24 cellular contexts compared by ENCODE assay signal in the genomic region with DNA sequence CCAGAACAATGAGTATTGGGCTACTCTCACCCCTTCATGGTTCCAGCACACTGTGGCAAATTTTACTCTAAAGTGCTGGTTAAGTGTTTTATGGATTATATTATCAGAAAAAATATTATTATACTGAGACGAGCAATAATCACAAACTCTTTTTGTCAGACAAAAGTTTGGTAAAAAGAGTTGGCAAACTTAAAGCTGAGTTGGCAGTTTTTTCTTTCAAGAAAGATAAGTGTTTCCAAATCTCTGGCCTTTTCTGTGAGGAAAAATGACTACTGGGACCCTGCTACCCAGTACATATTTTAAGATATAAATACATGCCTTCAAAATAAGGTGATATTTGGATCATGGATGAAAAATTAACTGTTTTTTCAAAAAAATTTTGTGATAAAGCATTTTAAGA.
DNase-seq lines count a peak whose midpoint lies in the region; ATAC-seq, FAIRE-seq and TF ChIP-seq lines count a peak whose summit lies in the region.
"Had no signal": no experiment of that assay in that cellular context is flagged by ENCODE, and none has a peak within 500 bp of the region (broad histone marks: within the 10 kb centered on the region; RNA-seq: fewer than 3 reads in every experiment).

No MANE protein-coding gene starts in this region.

- H3K9me1 ChIP-seq in K562 (ENCODE audit: control insufficient read depth, insufficient read depth, low read length): no peaks in the 10 kb centered on the region

- no peak overlapping the region for H3K4me3 ChIP-seq in HepG2 (replicated peaks in 1 of 3; ENCODE audit: insufficient read depth in 1 of 3, low read depth in 2 of 3, low read length in 3 of 3)
- H3K4me3 ChIP-seq in right lobe of liver: no peak overlapping the region
- H3K4me3 ChIP-seq in K562: no peak overlapping the region
- H3K4me3 ChIP-seq: BLaER1, GM12878 had no signal

- no peaks in the 10 kb centered on the region for H4K20me1 ChIP-seq in HepG2 (ENCODE audit: insufficient read depth, low read length)
- H4K20me1 ChIP-seq in K562 (replicated peaks; ENCODE audit: control insufficient read depth, insufficient read depth, low read length): no peaks in the 10 kb centered on the region
- H4K20me1 ChIP-seq: BLaER1 had no signal

- no peak for FAIRE-seq in HepG2 (lab: Jason Lieb, UNC)
- FAIRE-seq in K562 (lab: Jason Lieb, UNC): no peak
- FAIRE-seq: GM12878, GM12892, GM18507 had no signal

- TF ChIP-seq POLR2A in HepG2 (IDR thresholded peaks at IDR 0.05; ENCODE audit: insufficient read depth in 1 of 2, low read depth in 2 of 2, low read length in 2 of 2) (no peak), right lobe of liver (IDR thresholded peaks at IDR 0.05) (no peak), K562 (conservative IDR thresholded peaks at IDR 0.05) (no peak)

- H3K4me1 ChIP-seq in HepG2 (ENCODE audit: insufficient read depth, low read length) (no peaks in the 10 kb centered on the region), right lobe of liver (no peaks in the 10 kb centered on the region), K562 (replicated peaks in 1 of 2; ENCODE audit: control insufficient read depth in 2 of 2, insufficient read depth in 2 of 2, low read length in 2 of 2) (no peaks in the 10 kb centered on the region)
- H3K4me1 ChIP-seq: BE2C, BLaER1 had no signal

- H2AFZ ChIP-seq in HepG2 (ENCODE audit: low read length) (no peak overlapping the region), K562 (ENCODE audit: low read depth, low read length) (no peak overlapping the region)

- in situ Hi-C loops in HepG2 (cut with HindIII; ENCODE audit: extremely low pct_ligation_motif_present, low pct_unique_long_range_greater_than_20kb) (no loop called here), K562 (cut with MboI) (no loop called here)

- no peaks in the 10 kb centered on the region for H3K79me2 ChIP-seq in HepG2 (ENCODE audit: insufficient read depth, low read length)
- no peaks in the 10 kb centered on the region for H3K79me2 ChIP-seq in K562 (ENCODE audit: control insufficient read depth, insufficient read depth, low read length)

- BruUV-seq in HepG2 (replicated peaks; lab: Mats Ljungman, UMichigan) (no TSS peak), K562 (replicated peaks; lab: Mats Ljungman, UMichigan) (no TSS peak)

- H3K36me3 ChIP-seq in HepG2 (replicated peaks in 1 of 2; ENCODE audit: control insufficient read depth in 1 of 2, insufficient read depth in 2 of 2, low read length in 2 of 2) (no peaks in the 10 kb centered on the region), right lobe of liver (no peaks in the 10 kb centered on the region), K562 (ENCODE audit: control insufficient read depth, insufficient read depth, low read length) (no peaks in the 10 kb centered on the region)
- H3K36me3 ChIP-seq: BE2C, BLaER1 had no signal

- intact Hi-C loops in HepG2 (cut with micrococcal nuclease; ENCODE audit: unreplicated experiment) (no loop called here), right lobe of liver (cut with DNase I) (no loop called here), K562 (cut with micrococcal nuclease) (no loop called here)

- ATAC-seq in HepG2 (no peak), right lobe of liver (no peak), K562 (no peak), HG02678 (IDR thresholded peaks at IDR 0.05; ENCODE audit: unreplicated experiment) (no peak)
- ATAC-seq: GM12878 had no signal

- H3K27me3 ChIP-seq in HepG2 (ENCODE audit: control insufficient read depth in 1 of 2, insufficient read depth in 2 of 2, low read length in 2 of 2): no peaks in the 10 kb centered on the region
- H3K27me3 ChIP-seq in right lobe of liver: no peaks in the 10 kb centered on the region
- H3K27me3 ChIP-seq in K562 (ENCODE audit: control insufficient read depth in 2 of 2, insufficient read depth in 2 of 2, low read length in 2 of 2): no peaks in the 10 kb centered on the region
- H3K27me3 ChIP-seq: BE2C, BLaER1 had no signal

- H3K9ac ChIP-seq in HepG2 (ENCODE audit: insufficient read depth, low read depth, low read length): no peak overlapping the region
- no peak overlapping the region for H3K9ac ChIP-seq in K562 (ENCODE audit: insufficient read depth in 1 of 2, low read depth in 2 of 2, low read length in 2 of 2)
- H3K9ac ChIP-seq: BLaER1 had no signal

- WGBS in HepG2 (ENCODE audit: low lambda C conversion rate): 0% methylated on average over 1 of the region's 1 CpG
- 81% methylated on average over 1 of the region's 1 CpG for WGBS in right lobe of liver (ENCODE audit: insufficient coverage, low coverage, low lambda C conversion rate, missing lambda C conversion rate)
- WGBS in K562 (ENCODE audit: insufficient coverage, low coverage, missing lambda C conversion rate): 0% methylated on average over 1 of the region's 1 CpG

- no peak for TF ChIP-seq EP300 in HepG2 (IDR thresholded peaks at IDR 0.05; ENCODE audit: low read depth in 2 of 2, low read length in 2 of 2)
- no peak for TF ChIP-seq EP300 in HepG2 (CRISPR knock-in tag; IDR thresholded peaks at IDR 0.05; ENCODE audit: borderline replicate concordance)
- no peak for TF ChIP-seq EP300 in K562 (IDR thresholded peaks at IDR 0.05; ENCODE audit: low read length)

- CTCF ChIA-PET in HepG2 (lab: Yijun Ruan, JAX; ENCODE audit: low intra/inter-chr PET ratio, low total read pairs) (no interaction called here), K562 (lab: Yijun Ruan, JAX; ENCODE audit: low intra/inter-chr PET ratio) (no interaction called here)

- no peak overlapping the region for H3K27ac ChIP-seq in HepG2 (ENCODE audit: extremely low read length, insufficient read depth, low read length)
- H3K27ac ChIP-seq in right lobe of liver: no peak overlapping the region
- no peak overlapping the region for H3K27ac ChIP-seq in K562 (ENCODE audit: extremely low read depth, low read depth, low read length)
- H3K27ac ChIP-seq: 22Rv1, BLaER1 had no signal

- POLR2A ChIA-PET in HepG2 (lab: Yijun Ruan, JAX) (no interaction called here), K562 (lab: Yijun Ruan, JAX) (no interaction called here)

- H3K9me3 ChIP-seq in HepG2 (ENCODE audit: low read length) (no peaks in the 10 kb centered on the region), right lobe of liver (no peaks in the 10 kb centered on the region), K562 (replicated peaks; ENCODE audit: control insufficient read depth, insufficient read depth, low read depth, low read length) (no peaks in the 10 kb centered on the region; the same call in 1 of the 2 replicates)
- H3K9me3 ChIP-seq: BE2C, BLaER1 had no signal

- TF ChIP-seq RAD21 in HepG2 (CRISPR knock-in tag; IDR thresholded peaks at IDR 0.05): no peak
- TF ChIP-seq RAD21 in K562 (CRISPR knock-in tag; conservative IDR thresholded peaks at IDR 0.05 in 1 of 2, IDR thresholded peaks at IDR 0.05 in 1 of 2): no peak

- H3K4me2 ChIP-seq in HepG2 (ENCODE audit: low read depth, low read length) (no peak overlapping the region), K562 (ENCODE audit: insufficient read depth, low read length) (no peak overlapping the region)
- H3K4me2 ChIP-seq: BLaER1 had no signal

- TF ChIP-seq CTCF in HepG2 (CRISPR knock-in tag; IDR thresholded peaks at IDR 0.05) (no peak), right lobe of liver (IDR thresholded peaks at IDR 0.05) (no peak), K562 (IDR thresholded peaks at IDR 0.05 in 2 of 3, conservative IDR thresholded peaks at IDR 0.05 in 1 of 3; ENCODE audit: insufficient read depth in 2 of 3, low read depth in 1 of 3, low read length in 3 of 3) (no peak)

- DNase-seq in HepG2 (ENCODE audit: low spot score) (no peak), right lobe of liver (no peak), K562 (ENCODE audit: extremely low read depth in 1 of 4, low spot score in 3 of 4) (no peak), NCI-H187 treated with DMSO at 0.1 percent for 48 hours (lab: John Stamatoyannopoulos, UW) (no peak)
- DNase-seq: ACHN; BE2C; C1 segment of cervical spinal cord; CD4-positive, alpha-beta memory T cell; CD4-positive, CD25-positive, alpha-beta regulatory T cell; CD8-positive, alpha-beta memory T cell; COR-L47; DMS 273 treated with DMSO at 0.1 percent for 48 hours; DMS153; DMS53; DMS79; DND-41; EL; GDM1 had no signal

TF ChIP-seq in HepG2, 621 proteins besides CTCF, POLR2A, EP300 and RAD21:
- TF ChIP-seq MAFF (IDR thresholded peaks at IDR 0.05; ENCODE audit: low read depth, low read length) (peak; percentile 91), ZNF24 (IDR thresholded peaks at IDR 0.05) (no peak), MAFK (conservative IDR thresholded peaks at IDR 0.05 in 1 of 2, IDR thresholded peaks at IDR 0.05 in 1 of 2; ENCODE audit: low read length in 2 of 2) (peak; percentile 86 to 96)

TF ChIP-seq in K562, 482 proteins besides CTCF, POLR2A, EP300 and RAD21 (continues in another document):
- TF ChIP-seq MBD2 (IDR thresholded peaks at IDR 0.05; ENCODE audit: borderline replicate concordance, low read depth) (no peak), MAFK (IDR thresholded peaks at IDR 0.05; ENCODE audit: low read length) (peak; percentile 80), ZNF551 (CRISPR knock-in tag; IDR thresholded peaks at IDR 0.05) (no peak), RFX7 (CRISPR knock-in tag; IDR thresholded peaks at IDR 0.05) (no peak), RFX1 (IDR thresholded peaks at IDR 0.05) (no peak), FOXJ2 (tag; IDR thresholded peaks at IDR 0.05) (no peak), ID3 (CRISPR knock-in tag; IDR thresholded peaks at IDR 0.05) (no peak), ID3 (tag; IDR thresholded peaks at IDR 0.05) (no peak), SNAPC5 (CRISPR knock-in tag; IDR thresholded peaks at IDR 0.05) (no peak), GATAD2A (IDR thresholded peaks at IDR 0.05) (no peak), ASH1L (IDR thresholded peaks at IDR 0.05; ENCODE audit: borderline replicate concordance, low read depth, partially characterized antibody) (no peak), ZNF184 (CRISPR knock-in tag; IDR thresholded peaks at IDR 0.05) (no peak), BRCA1 (IDR thresholded peaks at IDR 0.05) (no peak), BRCA1 (CRISPR knock-in tag; IDR thresholded peaks at IDR 0.05) (no peak), MAFF (IDR thresholded peaks at IDR 0.05; ENCODE audit: low read length) (peak; percentile 68), ZEB2 (IDR thresholded peaks at IDR 0.05) (no peak), FOXK1 (CRISPR knock-in tag; IDR thresholded peaks at IDR 0.05; ENCODE audit: borderline replicate concordance) (no peak), MTA2 (IDR thresholded peaks at IDR 0.05; ENCODE audit: low read depth) (no peak), SMARCA4 (IDR thresholded peaks at IDR 0.05) (no peak)

Comparison
In these comparisons a context has a peak if more than half of its experiments do, and no peak if none do; other contexts are left out.
1. Of the 241 proteins assayed by ChIP-seq in both HepG2 and K562: peak only in HepG2: none; only in K562: none; in both: MAFF and MAFK; in neither: 239.